ENCODE assay signal across 1 cellular context in the genomic region with DNA sequence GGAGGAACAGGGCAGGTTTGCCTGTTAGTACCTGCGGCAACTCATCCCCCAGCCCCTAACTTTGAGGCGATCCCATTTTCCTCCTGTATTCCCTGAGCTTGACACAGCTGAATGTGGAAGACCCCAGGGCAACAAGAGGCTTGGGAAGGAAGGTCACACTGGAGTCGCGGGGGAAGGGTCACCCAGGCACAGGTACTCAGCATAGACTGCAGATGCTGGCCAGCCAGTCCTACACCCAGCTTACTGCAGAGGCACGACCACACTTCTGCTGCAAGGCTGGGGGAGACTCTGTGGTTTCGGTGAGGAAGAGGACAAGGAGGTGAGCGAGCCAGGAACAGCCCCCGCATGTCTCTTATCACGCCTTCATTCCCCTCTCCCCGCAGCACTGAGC.
A peak's percentile ranks its signal among the peaks of the same experiment; 100 is the strongest.
TF ChIP-seq lines count a peak whose summit lies in the region.

No MANE protein-coding gene starts in this region.

TF ChIP-seq in K562, 482 proteins besides CTCF, POLR2A, EP300 and RAD21:
- 0 out of 2 replicates have a peak, but pooled peaks have one; percentile 8 for TF ChIP-seq TCF3 (CRISPR knock-in tag; IDR thresholded peaks at IDR 0.05)
- TF ChIP-seq, protein P1, sequence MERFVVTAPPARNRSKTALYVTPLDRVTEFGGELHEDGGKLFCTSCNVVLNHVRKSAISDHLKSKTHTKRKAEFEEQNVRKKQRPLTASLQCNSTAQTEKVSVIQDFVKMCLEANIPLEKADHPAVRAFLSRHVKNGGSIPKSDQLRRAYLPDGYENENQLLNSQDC (CRISPR knock-in tag; IDR thresholded peaks at IDR 0.05), result no peak
TF ChIP-seq in K562: peak in this region for 1.
